Comparison of ENCODE assay signal across 8 cellular contexts in the genomic region with DNA sequence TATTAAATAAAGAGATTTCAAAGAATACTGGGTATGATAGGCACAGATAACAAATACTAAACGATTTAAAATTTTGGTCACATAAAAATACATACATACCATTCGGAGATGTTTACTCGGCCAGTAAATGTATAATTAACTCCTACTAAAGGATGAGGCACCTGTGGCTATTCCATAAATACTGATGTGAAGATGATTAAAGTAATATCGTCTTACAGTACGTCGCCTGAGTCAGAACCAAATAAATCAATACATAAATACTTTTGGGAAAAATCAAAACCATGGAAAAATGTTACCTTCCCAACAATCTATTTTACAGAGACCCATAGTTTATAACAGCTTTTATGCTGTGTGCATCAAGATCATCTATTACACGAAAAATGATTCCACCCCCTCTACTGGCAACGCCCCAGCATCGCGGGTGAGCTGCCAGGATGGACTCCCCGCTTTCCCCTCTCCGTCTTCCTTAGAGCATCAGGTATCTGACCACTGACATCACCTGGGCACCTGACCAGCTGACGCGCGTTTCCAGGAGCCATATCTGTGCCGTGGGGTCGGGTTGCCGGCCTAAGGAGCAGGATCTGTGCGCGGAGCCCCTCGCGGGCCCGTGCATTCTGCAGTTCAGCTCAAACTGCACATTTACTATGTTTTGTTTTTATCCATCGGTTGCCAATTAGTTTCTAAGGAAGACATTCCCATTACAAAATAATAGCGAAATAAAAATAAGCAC. TPM values are rescaled to one million over a fixed set of nuclear protein-coding genes. Genes with fewer than 3 reads are reported as not detected.
A peak's percentile ranks its signal among the peaks of the same experiment; 100 is the strongest.
DNase-seq lines count a peak whose midpoint lies in the region; ATAC-seq, FAIRE-seq and TF ChIP-seq lines count a peak whose summit lies in the region.

No MANE protein-coding gene starts in this region.

- dilution Hi-C loops in keratinocyte (cut with MboI; ENCODE audit: extremely low pct_ligation_motif_present, low sequenced_read_pairs) = no loop called here

- intact Hi-C loops in activated B cell treated with CpG ODN at 0.5 μM for 24 hours (cut with micrococcal nuclease) = loop anchor here (1.0 to 2.0 kb wide), 10 partner anchors 22 to 606 kb away; partner anchors contain the start of genes CYP20A1, FAM117B, NOP58 and WDR12

- H3K27me3 Mint-ChIP-seq in activated B cell treated with CpG ODN at 0.5 μM for 24 hours = no peaks in the 10 kb centered on the region

- DNase-seq in AG04450 (ENCODE audit: low read depth, low spot score) = no peak
- DNase-seq in NCI-H2196 treated with DMSO at 0.1 percent for 48 hours (lab: John Stamatoyannopoulos, UW; ENCODE audit: unreplicated experiment) = peak; percentile 91
- peak; percentile 53 for DNase-seq in activated B cell treated with CpG ODN at 0.5 μM for 24 hours
- peak; percentile 35 for DNase-seq in central memory CD4-positive, alpha-beta T cell
- DNase-seq in keratinocyte (ENCODE audit: low read depth, low spot score) = no peak
- DNase-seq in stimulated activated CD4-positive, alpha-beta T cell treated with anti-CD3 and anti-CD28 coated beads, Interleukin-1b, Interleukin-23, amount 100 ng/mL, for 24 hours (ENCODE audit: low read depth in 4 of 4, low spot score in 1 of 4) = peak; percentile 12 to 49 (median 28)

- peak overlapping the region; percentile 81 for H3K27ac Mint-ChIP-seq in activated B cell treated with CpG ODN at 0.5 μM for 24 hours

- no peaks in the 10 kb centered on the region for H3K79me2 ChIP-seq in keratinocyte (ENCODE audit: control insufficient read depth, insufficient read depth, low read length)

- H3K27me3 ChIP-seq in AG04450 (ENCODE audit: control insufficient read depth, insufficient read depth, low read length) (no peaks in the 10 kb centered on the region), keratinocyte (ENCODE audit: control insufficient read depth, extremely low read depth, insufficient read depth, low read length) (no peaks in the 10 kb centered on the region)

- peaks cover 2% of the 10 kb centered on the region for H3K36me3 Mint-ChIP-seq in activated B cell treated with CpG ODN at 0.5 μM for 24 hours (ENCODE audit: low read depth)

- H3K9ac ChIP-seq in keratinocyte (ENCODE audit: control insufficient read depth, extremely low read depth, insufficient read depth, low read length) = peak overlapping the region; percentile 81

- CTCF ChIA-PET in AG04450 (lab: Charles Lee) (interaction anchor here (0.6 to 3.6 kb wide), 6 partner anchors 10 to 561 kb away, joined by 3 to 16 read pairs (median 4); no protein-coding TSS in a partner anchor), activated B cell treated with CpG ODN at 0.5 μM for 24 hours (lab: Charles Lee) (interaction anchor here (0.6 to 4.1 kb wide), 11 partner anchors 40 to 297 kb away, joined by 3 to 52 read pairs (median 4); partner anchors contain the start of gene FAM117B)

- H3K4me3 Mint-ChIP-seq in activated B cell treated with CpG ODN at 0.5 μM for 24 hours = peak overlapping the region; percentile 92

- H3K4me1 ChIP-seq in keratinocyte (ENCODE audit: control insufficient read depth, extremely low read depth, insufficient read depth, low read length) = peaks cover 5% of the 10 kb centered on the region

- ATAC-seq in GM18868 (IDR thresholded peaks at IDR 0.05; ENCODE audit: unreplicated experiment) = peak; percentile 60
- ATAC-seq in HG03139 (IDR thresholded peaks at IDR 0.05; ENCODE audit: unreplicated experiment) = peak; percentile 53
- peak; percentile 73 for ATAC-seq in activated B cell treated with CpG ODN at 0.5 μM for 24 hours (ENCODE audit: low read depth)

- POLR2A ChIA-PET in AG04450 (lab: Yijun Ruan, JAX) (interaction anchor here (0.6 to 1.0 kb wide), 3 partner anchors 32 to 281 kb away, joined by 3 to 11 read pairs (median 4); no protein-coding TSS in a partner anchor), activated B cell treated with CpG ODN at 0.5 μM for 24 hours (lab: Charles Lee) (interaction anchor here (0.6 to 3.8 kb wide), 12 partner anchors 9 to 368 kb away, joined by 3 to 36 read pairs (median 4); partner anchors contain the start of genes CARF, CYP20A1, FAM117B and WDR12)

- peak; percentile 62 for FAIRE-seq in keratinocyte (lab: Jason Lieb, UNC)

- H4K20me1 ChIP-seq in keratinocyte (ENCODE audit: control insufficient read depth, extremely low read depth, insufficient read depth, low read length) = no peaks in the 10 kb centered on the region

- peak overlapping the region; percentile 97 for H3K4me2 ChIP-seq in keratinocyte (ENCODE audit: control insufficient read depth, extremely low read depth, insufficient read depth, low read depth, low read length)

- TF ChIP-seq CTCF in AG04450 (IDR thresholded peaks at IDR 0.05; ENCODE audit: low read depth, low read length) = peak; percentile 55
- TF ChIP-seq CTCF in activated B cell treated with CpG ODN at 0.5 μM for 24 hours (IDR thresholded peaks at IDR 0.05) = peak; percentile 12
- peak; percentile 38 to 75 (median 63) for TF ChIP-seq CTCF in keratinocyte (optimal IDR thresholded peaks at IDR 0.05 in 1 of 3, IDR thresholded peaks at IDR 0.05 in 1 of 3, conservative IDR thresholded peaks at IDR 0.05 in 1 of 3; ENCODE audit: extremely low read depth in 1 of 3, insufficient read depth in 2 of 3, low read length in 3 of 3)

- peak overlapping the region; percentile 97 for H2AFZ ChIP-seq in keratinocyte (ENCODE audit: control insufficient read depth, low read length)

- H3K4me1 Mint-ChIP-seq in activated B cell treated with CpG ODN at 0.5 μM for 24 hours = peaks cover 5% of the 10 kb centered on the region

- H3K27ac ChIP-seq in AG04450 (ENCODE audit: low read depth, low read length) (peak overlapping the region; percentile 52), keratinocyte (ENCODE audit: control insufficient read depth, insufficient read depth, low read length) (peak overlapping the region; percentile 56)

- no peaks in the 10 kb centered on the region for H3K9me1 ChIP-seq in keratinocyte (ENCODE audit: control insufficient read depth, extremely low read depth, insufficient read depth, low read length)

- no peaks in the 10 kb centered on the region for H3K9me3 Mint-ChIP-seq in activated B cell treated with CpG ODN at 0.5 μM for 24 hours

- no peaks in the 10 kb centered on the region for H3K36me3 ChIP-seq in keratinocyte (ENCODE audit: control insufficient read depth in 2 of 2, extremely low read depth in 1 of 2, insufficient read depth in 2 of 2, low read length in 2 of 2)

- H3K4me3 ChIP-seq in AG04450 (ENCODE audit: low read depth, low read length) = peak overlapping the region; percentile 78
- peak overlapping the region; percentile 78 to 88 (median 82) for H3K4me3 ChIP-seq in keratinocyte (ENCODE audit: control insufficient read depth in 2 of 3, extremely low read depth in 1 of 3, insufficient read depth in 2 of 3, low read depth in 1 of 3, low read length in 3 of 3)

- H3K9me3 ChIP-seq in AG04450 (ENCODE audit: control insufficient read depth, insufficient read depth, low read length) (no peaks in the 10 kb centered on the region), keratinocyte (ENCODE audit: control insufficient read depth, low read depth, low read length) (no peaks in the 10 kb centered on the region)

RNA-seq across cellular contexts. Expression of gene ICA1L, which starts 1.0 kb away (rescaled TPM):
- 2.8 and 3.3 TPM in 2 replicates for polyA plus RNA-seq in AG04450 (2011; rRNA removed)
- 2.6 and 3.0 TPM in 2 replicates for polyA minus RNA-seq in AG04450 (2011; rRNA and poly(A)+ RNA removed)
- 7.3 and 10.2 TPM in 2 replicates for total RNA-seq in activated B cell treated with CpG ODN at 0.5 μM for 24 hours
- 1.1 to 2.2 TPM (median 1.8 TPM) in 3 replicates for polyA plus RNA-seq in keratinocyte
- polyA plus RNA-seq in keratinocyte (2011; ENCODE audit: low read depth) = 1.7 TPM
- 0.57 and 1.5 TPM in 2 replicates for polyA plus RNA-seq in keratinocyte (2011; cell fraction: cytosol; rRNA removed)
- polyA plus RNA-seq in keratinocyte (2011; cell fraction: nucleus; rRNA removed) = 5.0 and 5.3 TPM in 2 replicates
- 0.79 and 1.0 TPM in 2 replicates for polyA plus RNA-seq in keratinocyte (2012; ENCODE audit: low replicate concordance)
- polyA minus RNA-seq in keratinocyte = 1.5 to 1.7 TPM in 2 of 3 replicates, not detected in the other
- polyA minus RNA-seq in keratinocyte (2011; cell fraction: cytosol; rRNA and poly(A)+ RNA removed) = 0.77 TPM
- polyA minus RNA-seq in keratinocyte (2011; cell fraction: nucleus; rRNA and poly(A)+ RNA removed) = 2.7 and 3.2 TPM in 2 replicates

RNA-seq across cellular contexts. Expression of gene WDR12, which starts 40.9 kb away (rescaled TPM):
- polyA plus RNA-seq in AG04450 (2011; rRNA removed) = 30.6 and 51.9 TPM in 2 replicates
- polyA minus RNA-seq in AG04450 (2011; rRNA and poly(A)+ RNA removed) = 6.9 and 17.1 TPM in 2 replicates
- 57.5 and 63.1 TPM in 2 replicates for total RNA-seq in activated B cell treated with CpG ODN at 0.5 μM for 24 hours
- 38.7 to 109 TPM (median 51.4 TPM) in 3 replicates for polyA plus RNA-seq in keratinocyte
- polyA plus RNA-seq in keratinocyte (2011; ENCODE audit: low read depth) = 107 TPM
- polyA plus RNA-seq in keratinocyte (2011; cell fraction: cytosol; rRNA removed) = 24.5 and 32.2 TPM in 2 replicates
- 35.2 and 57.3 TPM in 2 replicates for polyA plus RNA-seq in keratinocyte (2011; cell fraction: nucleus; rRNA removed)
- polyA plus RNA-seq in keratinocyte (2012; ENCODE audit: low replicate concordance) = 44.8 and 57.3 TPM in 2 replicates
- polyA minus RNA-seq in keratinocyte = 9.9 to 32.3 TPM (median 25.3 TPM) in 3 replicates
- 16.9 TPM for polyA minus RNA-seq in keratinocyte (2011; cell fraction: cytosol; rRNA and poly(A)+ RNA removed)
- polyA minus RNA-seq in keratinocyte (2011; cell fraction: nucleus; rRNA and poly(A)+ RNA removed) = 12.8 and 26.4 TPM in 2 replicates

RNA-seq across cellular contexts. Expression of gene CARF, which starts 41.5 kb away (rescaled TPM):
- polyA plus RNA-seq in AG04450 (2011; rRNA removed) (6.2 and 7.5 TPM in 2 replicates), keratinocyte (3.1 to 6.5 TPM (median 5.2 TPM) in 3 replicates)
- 4.1 and 6.0 TPM in 2 replicates for polyA minus RNA-seq in AG04450 (2011; rRNA and poly(A)+ RNA removed)
- 10.6 and 12.0 TPM in 2 replicates for total RNA-seq in activated B cell treated with CpG ODN at 0.5 μM for 24 hours
- polyA plus RNA-seq in keratinocyte (2011; ENCODE audit: low read depth) = 2.2 TPM
- 2.4 and 5.6 TPM in 2 replicates for polyA plus RNA-seq in keratinocyte (2011; cell fraction: cytosol; rRNA removed)
- polyA plus RNA-seq in keratinocyte (2011; cell fraction: nucleus; rRNA removed) = 10.4 and 13.7 TPM in 2 replicates
- polyA plus RNA-seq in keratinocyte (2012; ENCODE audit: low replicate concordance) = 1.4 and 2.3 TPM in 2 replicates
- 1.7 to 6.6 TPM (median 6.6 TPM) in 3 replicates for polyA minus RNA-seq in keratinocyte
- 3.5 TPM for polyA minus RNA-seq in keratinocyte (2011; cell fraction: cytosol; rRNA and poly(A)+ RNA removed)
- polyA minus RNA-seq in keratinocyte (2011; cell fraction: nucleus; rRNA and poly(A)+ RNA removed) = 2.8 and 11.3 TPM in 2 replicates

Comparison
In these comparisons a context has a peak if more than half of its experiments do, and no peak if none do; other contexts are left out.
1. DNase-seq: peak in NCI-H2196 treated with DMSO at 0.1 percent for 48 hours (single experiment), activated B cell treated with CpG ODN at 0.5 μM for 24 hours (single experiment), central memory CD4-positive, alpha-beta T cell (single experiment) and stimulated activated CD4-positive, alpha-beta T cell treated with anti-CD3 and anti-CD28 coated beads, Interleukin-1b, Interleukin-23, amount 100 ng/mL, for 24 hours (4 of 4); none in AG04450 (single experiment) and keratinocyte (single experiment).
2. CTCF ChIP-seq: peak in every context shown above with its lines; median percentile 63 in keratinocyte; 55 in AG04450; 12 in activated B cell treated with CpG ODN at 0.5 μM for 24 hours.
3. Peak in every context shown above with its lines, with median percentiles within 50 percentile points of each other: ATAC-seq.